In the genomic region with DNA sequence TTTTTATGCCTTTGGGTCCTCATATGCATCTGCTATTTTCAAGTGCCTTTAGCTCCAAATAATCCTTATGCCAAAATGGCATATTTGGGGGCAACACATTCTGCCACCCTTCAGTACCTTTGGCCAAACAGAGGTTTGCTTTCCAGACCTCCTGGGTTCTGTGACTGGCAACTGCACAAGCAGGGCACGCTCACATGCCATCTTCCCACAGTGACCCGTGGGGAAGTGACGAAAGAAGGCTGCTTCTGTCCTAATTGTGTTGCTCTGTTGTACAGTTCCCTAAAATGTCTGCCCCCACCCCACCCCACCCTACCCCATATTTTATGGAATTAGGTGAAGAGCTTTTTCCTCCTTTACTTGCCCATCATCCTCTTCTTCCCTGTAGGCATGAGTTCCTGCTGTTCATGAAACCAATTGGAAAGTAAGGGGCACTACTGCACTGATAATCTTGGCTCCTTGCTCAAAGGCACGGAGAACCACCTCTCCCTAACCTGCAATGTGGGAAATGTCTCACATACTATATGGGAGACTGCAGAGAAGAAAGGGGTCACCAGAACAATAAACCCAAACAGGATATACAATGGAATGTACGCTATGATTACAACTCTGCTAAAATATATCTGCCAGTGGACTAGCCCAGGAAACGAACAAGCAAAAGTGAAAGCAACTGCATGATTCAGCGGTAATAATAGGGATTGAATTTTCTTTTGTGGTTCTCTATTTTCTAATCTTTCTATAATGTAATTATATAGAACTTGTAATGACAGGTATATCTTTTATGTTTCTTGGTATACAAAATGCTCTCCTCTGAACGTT, we compare ENCODE assay signal across 7 cellular contexts. TPM values are rescaled to one million over a fixed set of nuclear protein-coding genes. Genes with fewer than 3 reads are reported as not detected.
DNase-seq lines count a peak whose midpoint lies in the region; ATAC-seq and TF ChIP-seq lines count a peak whose summit lies in the region.

No MANE protein-coding gene starts in this region.

- H4K20me1 ChIP-seq in SK-N-SH (ENCODE audit: insufficient read depth), result no peaks in the 10 kb centered on the region

- peak; percentile 38 for DNase-seq in HCEC 1CT
- no peak for DNase-seq in SK-N-SH
- DNase-seq in central memory CD8-positive, alpha-beta T cell (ENCODE audit: low spot score in 2 of 2), result no peak
- DNase-seq in mucosa of gallbladder (ENCODE audit: low spot score), result peak; percentile 43

- TF ChIP-seq EP300 in SK-N-SH (IDR thresholded peaks at IDR 0.05; ENCODE audit: borderline replicate concordance in 1 of 2, low read depth in 1 of 2, low read length in 1 of 2), result no peak

- H3K27ac ChIP-seq in SK-N-SH (ENCODE audit: low read depth in 2 of 2, low read length in 1 of 2), result no peak overlapping the region

- ATAC-seq in central memory CD8-positive, alpha-beta T cell (replicated peaks; ENCODE audit: extremely low read depth, poor library complexity, severe bottlenecking), result peak; percentile 48
- no peak for ATAC-seq in HG02610 (IDR thresholded peaks at IDR 0.05; ENCODE audit: unreplicated experiment)
- no peak for ATAC-seq in GM18502 (IDR thresholded peaks at IDR 0.05; ENCODE audit: poor library complexity, unreplicated experiment)
- no peak for ATAC-seq in HG03159 (IDR thresholded peaks at IDR 0.05; ENCODE audit: unreplicated experiment)

- H3K4me1 ChIP-seq in SK-N-SH (ENCODE audit: control insufficient read depth in 1 of 2, insufficient read depth in 2 of 2, low read depth in 1 of 2, low read length in 1 of 2), result no peaks in the 10 kb centered on the region

- peaks cover 17% of the 10 kb centered on the region; the same call in 1 of the 2 replicates for H3K27me3 ChIP-seq in SK-N-SH (ENCODE audit: insufficient read depth)

- no peaks in the 10 kb centered on the region for H3K9me3 ChIP-seq in SK-N-SH

- no peak overlapping the region; the same call in 1 of the 2 replicates for H3K9ac ChIP-seq in SK-N-SH

- H2AFZ ChIP-seq in SK-N-SH (ENCODE audit: low read depth), result peak overlapping the region; percentile 81

- peak overlapping the region; percentile 81 for H3K4me3 Mint-ChIP-seq in central memory CD8-positive, alpha-beta T cell

- TF ChIP-seq CTCF in SK-N-SH (IDR thresholded peaks at IDR 0.05), result no peak

- no peaks in the 10 kb centered on the region for H3K27me3 Mint-ChIP-seq in central memory CD8-positive, alpha-beta T cell

- H3K36me3 Mint-ChIP-seq in central memory CD8-positive, alpha-beta T cell (ENCODE audit: insufficient read depth), result peaks cover 19% of the 10 kb centered on the region

- peak overlapping the region; percentile 82 for H3K27ac Mint-ChIP-seq in central memory CD8-positive, alpha-beta T cell (ENCODE audit: low read depth)

- POLR2A ChIA-PET in SK-N-SH (lab: Yijun Ruan, JAX), result no interaction called here

- no peaks in the 10 kb centered on the region for H3K9me2 ChIP-seq in SK-N-SH

- peaks cover 5% of the 10 kb centered on the region for H3F3A ChIP-seq in SK-N-SH (replicated peaks; ENCODE audit: insufficient read depth)

- H3K79me2 ChIP-seq in SK-N-SH (ENCODE audit: insufficient read depth), result no peaks in the 10 kb centered on the region

- CTCF ChIA-PET in SK-N-SH (lab: Yijun Ruan, JAX), result interaction anchor here (0.9 to 8.9 kb wide), 3 partner anchors 9 to 228 kb away, joined by 3 to 118 read pairs (median 29); no protein-coding TSS in a partner anchor

- H3K36me3 ChIP-seq in SK-N-SH (replicated peaks in 1 of 2; ENCODE audit: control insufficient read depth in 1 of 2, insufficient read depth in 2 of 2, low read length in 1 of 2), result no peaks in the 10 kb centered on the region

- no peaks in the 10 kb centered on the region for H3K9me3 Mint-ChIP-seq in central memory CD8-positive, alpha-beta T cell

- peak overlapping the region; percentile 32 to 56 for H3K4me3 ChIP-seq in SK-N-SH (ENCODE audit: low read depth in 2 of 2, low read length in 1 of 2)

- WGBS in SK-N-SH (ENCODE audit: low lambda C conversion rate), result 25% methylated on average over 8 of the region's 8 CpGs

- no peak for TF ChIP-seq RAD21 in SK-N-SH (IDR thresholded peaks at IDR 0.05; ENCODE audit: low read length)

- peaks cover 46% of the 10 kb centered on the region for H3K4me1 Mint-ChIP-seq in central memory CD8-positive, alpha-beta T cell

- peak overlapping the region; percentile 77 for H3K4me2 ChIP-seq in SK-N-SH

TF ChIP-seq in SK-N-SH, 30 proteins besides CTCF, POLR2A, EP300 and RAD21:
- no peak for TF ChIP-seq FOSL2 (IDR thresholded peaks at IDR 0.05; ENCODE audit: borderline replicate concordance, low read depth)
- no peak for TF ChIP-seq FOXM1 (IDR thresholded peaks at IDR 0.05; ENCODE audit: low read depth)
- TF ChIP-seq FOXJ3 (CRISPR knock-in tag; IDR thresholded peaks at IDR 0.05), result no peak
- no peak for TF ChIP-seq NFIC (IDR thresholded peaks at IDR 0.05; ENCODE audit: borderline replicate concordance)
- TF ChIP-seq, protein P1, sequence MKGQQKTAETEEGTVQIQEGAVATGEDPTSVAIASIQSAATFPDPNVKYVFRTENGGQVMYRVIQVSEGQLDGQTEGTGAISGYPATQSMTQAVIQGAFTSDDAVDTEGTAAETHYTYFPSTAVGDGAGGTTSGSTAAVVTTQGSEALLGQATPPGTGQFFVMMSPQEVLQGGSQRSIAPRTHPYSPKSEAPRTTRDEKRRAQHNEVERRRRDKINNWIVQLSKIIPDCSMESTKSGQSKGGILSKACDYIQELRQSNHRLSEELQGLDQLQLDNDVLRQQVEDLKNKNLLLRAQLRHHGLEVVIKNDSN (IDR thresholded peaks at IDR 0.05; ENCODE audit: borderline replicate concordance, low read depth), result no peak
- TF ChIP-seq CHD2 (IDR thresholded peaks at IDR 0.05; ENCODE audit: low read length, partially characterized antibody), result no peak
- no peak for TF ChIP-seq POLR2AphosphoS5 (IDR thresholded peaks at IDR 0.05; ENCODE audit: low read depth, low read length)
- no peak for TF ChIP-seq TCF12 (IDR thresholded peaks at IDR 0.05)
- no peak for TF ChIP-seq GATA2 (CRISPR knock-in tag; IDR thresholded peaks at IDR 0.05)
- no peak for TF ChIP-seq TAF1 (IDR thresholded peaks at IDR 0.05; ENCODE audit: borderline replicate concordance, low read depth, low read length)
- no peak for TF ChIP-seq EZH2phosphoT487 (IDR thresholded peaks at IDR 0.05; ENCODE audit: borderline replicate concordance, low read depth)
- TF ChIP-seq JUND (IDR thresholded peaks at IDR 0.05), result no peak
- TF ChIP-seq, protein P2, sequence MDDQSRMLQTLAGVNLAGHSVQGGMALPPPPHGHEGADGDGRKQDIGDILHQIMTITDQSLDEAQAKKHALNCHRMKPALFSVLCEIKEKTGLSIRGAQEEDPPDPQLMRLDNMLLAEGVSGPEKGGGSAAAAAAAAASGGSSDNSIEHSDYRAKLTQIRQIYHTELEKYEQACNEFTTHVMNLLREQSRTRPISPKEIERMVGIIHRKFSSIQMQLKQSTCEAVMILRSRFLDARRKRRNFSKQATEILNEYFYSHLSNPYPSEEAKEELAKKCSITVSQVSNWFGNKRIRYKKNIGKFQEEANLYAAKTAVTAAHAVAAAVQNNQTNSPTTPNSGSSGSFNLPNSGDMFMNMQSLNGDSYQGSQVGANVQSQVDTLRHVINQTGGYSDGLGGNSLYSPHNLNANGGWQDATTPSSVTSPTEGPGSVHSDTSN (IDR thresholded peaks at IDR 0.05), result no peak
- no peak for TF ChIP-seq GABPA (IDR thresholded peaks at IDR 0.05; ENCODE audit: low read depth)
- TF ChIP-seq, protein P3, sequence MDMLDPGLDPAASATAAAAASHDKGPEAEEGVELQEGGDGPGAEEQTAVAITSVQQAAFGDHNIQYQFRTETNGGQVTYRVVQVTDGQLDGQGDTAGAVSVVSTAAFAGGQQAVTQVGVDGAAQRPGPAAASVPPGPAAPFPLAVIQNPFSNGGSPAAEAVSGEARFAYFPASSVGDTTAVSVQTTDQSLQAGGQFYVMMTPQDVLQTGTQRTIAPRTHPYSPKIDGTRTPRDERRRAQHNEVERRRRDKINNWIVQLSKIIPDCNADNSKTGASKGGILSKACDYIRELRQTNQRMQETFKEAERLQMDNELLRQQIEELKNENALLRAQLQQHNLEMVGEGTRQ (IDR thresholded peaks at IDR 0.05; ENCODE audit: borderline replicate concordance, low read depth, low read length), result no peak

RNA-seq across cellular contexts. Expression of gene SLFN12L, which starts 3.3 kb away (rescaled TPM):
- not detected in 2 replicates for polyA plus RNA-seq in SK-N-SH (2012; rRNA removed)
- not detected in 2 replicates for polyA plus RNA-seq in SK-N-SH (2012; cell fraction: cytosol; rRNA removed)
- not detected in 2 replicates for polyA plus RNA-seq in SK-N-SH (2012; cell fraction: nucleus; rRNA removed)
- 3.3 TPM for total RNA-seq in mucosa of gallbladder

RNA-seq across cellular contexts. Expression of gene SLFN14, which starts 19.8 kb away (rescaled TPM):
- polyA plus RNA-seq in SK-N-SH (2012; rRNA removed), result not detected in 2 replicates
- not detected in 2 replicates for polyA plus RNA-seq in SK-N-SH (2012; cell fraction: cytosol; rRNA removed)
- polyA plus RNA-seq in SK-N-SH (2012; cell fraction: nucleus; rRNA removed), result not detected in 2 replicates
- total RNA-seq in mucosa of gallbladder, result not detected

RNA-seq across cellular contexts. Expression of gene PEX12, which starts 37.6 kb away (rescaled TPM):
- 4.3 and 5.4 TPM in 2 replicates for polyA plus RNA-seq in SK-N-SH (2012; rRNA removed)
- 4.5 and 4.9 TPM in 2 replicates for polyA plus RNA-seq in SK-N-SH (2012; cell fraction: cytosol; rRNA removed)
- 3.8 and 4.3 TPM in 2 replicates for polyA plus RNA-seq in SK-N-SH (2012; cell fraction: nucleus; rRNA removed)
- 7.5 TPM for total RNA-seq in mucosa of gallbladder

RNA-seq across cellular contexts. Expression of gene AP2B1, which starts 46.3 kb away (rescaled TPM):
- 97.8 and 135 TPM in 2 replicates for polyA plus RNA-seq in SK-N-SH (2012; rRNA removed)
- 105 and 114 TPM in 2 replicates for polyA plus RNA-seq in SK-N-SH (2012; cell fraction: cytosol; rRNA removed)
- 70.8 and 121 TPM in 2 replicates for polyA plus RNA-seq in SK-N-SH (2012; cell fraction: nucleus; rRNA removed)
- total RNA-seq in mucosa of gallbladder, result 162 TPM

Comparison
In these comparisons a context has a peak if more than half of its experiments do, and no peak if none do; other contexts are left out.
1. DNase-seq: peak in HCEC 1CT (single experiment) and mucosa of gallbladder (single experiment); none in SK-N-SH (single experiment) and central memory CD8-positive, alpha-beta T cell (0 of 2).